ENCODE assay signal across 10 cellular contexts in the genomic region with DNA sequence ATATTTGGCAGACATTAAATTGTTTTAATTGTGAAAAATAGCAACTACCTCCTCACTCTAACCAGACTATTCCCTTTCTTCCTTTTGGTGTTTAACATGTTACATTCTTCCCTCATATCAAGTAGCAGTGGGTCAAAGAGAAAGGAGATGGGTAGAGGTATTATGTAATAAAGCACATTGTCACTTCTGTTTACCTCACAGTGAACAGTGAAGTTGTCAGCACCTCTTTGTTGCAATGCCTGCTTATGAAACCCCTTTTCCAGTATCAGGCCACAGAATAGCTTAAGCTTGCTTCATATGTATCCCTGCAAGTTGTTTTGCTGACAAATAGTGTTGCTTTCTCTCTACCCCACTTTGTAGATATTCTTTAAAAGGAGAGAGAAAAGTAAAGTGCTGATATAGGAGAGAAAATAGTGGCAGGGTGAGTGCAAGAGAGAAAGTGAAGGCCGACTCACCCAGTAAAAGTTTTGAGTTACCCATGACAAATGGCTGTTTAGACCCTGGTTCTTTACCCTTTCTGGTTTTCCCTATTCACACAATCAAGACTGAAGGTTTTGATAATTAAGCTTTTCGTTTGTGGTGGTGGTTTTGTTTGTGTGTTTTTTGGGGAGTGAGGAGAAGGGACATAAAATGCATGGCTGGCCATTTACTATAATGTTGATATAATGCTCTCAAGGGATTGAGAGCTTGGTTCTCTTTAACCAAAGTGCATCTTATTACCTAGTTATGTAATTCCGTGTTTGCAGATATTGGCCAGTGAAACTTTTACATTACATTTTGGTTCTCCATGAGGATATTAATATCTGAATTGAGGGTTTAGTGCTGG. TPM values are rescaled to one million over a fixed set of nuclear protein-coding genes. Genes with fewer than 3 reads are reported as not detected.
DNase-seq lines count a peak whose midpoint lies in the region; ATAC-seq, FAIRE-seq and TF ChIP-seq lines count a peak whose summit lies in the region.
"Had no signal": no experiment of that assay in that cellular context is flagged by ENCODE, and none has a peak within 500 bp of the region (broad histone marks: within the 10 kb centered on the region; RNA-seq: fewer than 3 reads in every experiment).

No MANE protein-coding gene starts in this region.

- H3K9me2 ChIP-seq in DOHH2 (replicated peaks; ENCODE audit: control insufficient read depth, low read length), result no peaks in the 10 kb centered on the region

- TF ChIP-seq POLR2A in GM12891 (IDR thresholded peaks at IDR 0.05; ENCODE audit: low read depth, low read length), result no peak

- no peak for FAIRE-seq in GM12891 (lab: Jason Lieb, UNC)
- FAIRE-seq: GM18507 had no signal

- H3K79me2 ChIP-seq in DOHH2 (ENCODE audit: control insufficient read depth, low read length), result peaks cover 68% of the 10 kb centered on the region
- H3K79me2 ChIP-seq in fibroblast of lung (ENCODE audit: control insufficient read depth, insufficient read depth, low read length), result peaks cover 57% of the 10 kb centered on the region
- peaks cover 12% of the 10 kb centered on the region for H3K79me2 ChIP-seq in trophoblast cell (ENCODE audit: control insufficient read depth, insufficient read depth, low read length, poor library complexity)

- no peak overlapping the region for H4K12ac ChIP-seq in trophoblast cell (ENCODE audit: low read depth, low read length)

- H3F3A ChIP-seq in DOHH2 (ENCODE audit: control insufficient read depth, insufficient read depth), result peaks cover 7% of the 10 kb centered on the region

- H3K4me3 ChIP-seq in DOHH2 (ENCODE audit: low read length) (no peak overlapping the region), fibroblast of lung (replicated peaks in 1 of 4; ENCODE audit: control extremely low read depth in 1 of 4, insufficient read depth in 1 of 4, low read depth in 3 of 4, low read length in 4 of 4) (peak overlapping the region in 2 of 4 experiments; percentile 3 to 97), trophoblast cell (ENCODE audit: low read depth, low read length) (no peak overlapping the region)
- H3K4me3 ChIP-seq: SJSA1 had no signal

- H2BK5ac ChIP-seq in trophoblast cell (ENCODE audit: low read depth, low read length, poor library complexity), result peak overlapping the region; percentile 31

- H3K4me1 ChIP-seq in DOHH2 (ENCODE audit: control insufficient read depth, low read length) (peaks cover 44% of the 10 kb centered on the region), fibroblast of lung (ENCODE audit: control insufficient read depth, extremely low read depth, insufficient read depth, low read length) (peaks cover 3% of the 10 kb centered on the region), trophoblast cell (ENCODE audit: control insufficient read depth in 1 of 2, insufficient read depth in 2 of 2, low read length in 2 of 2) (peaks cover 0 to 2% of the 10 kb centered on the region in 2 experiments)

- ATAC-seq in GM18520 (IDR thresholded peaks at IDR 0.05; ENCODE audit: unreplicated experiment), result no peak

- no peak overlapping the region for H3K18ac ChIP-seq in trophoblast cell (ENCODE audit: low read length)

- H4K91ac ChIP-seq in trophoblast cell (ENCODE audit: low read depth, low read length), result no peak overlapping the region

- H4K20me1 ChIP-seq in DOHH2 (ENCODE audit: control insufficient read depth, insufficient read depth, low read depth, low read length) (peaks cover 17% of the 10 kb centered on the region), fibroblast of lung (ENCODE audit: control insufficient read depth, extremely low read depth, insufficient read depth, low read length) (no peaks in the 10 kb centered on the region)

- H2BK12ac ChIP-seq in trophoblast cell (ENCODE audit: low read length), result no peak overlapping the region

- no peak overlapping the region for H2BK120ac ChIP-seq in trophoblast cell (ENCODE audit: insufficient read depth, low read length, poor library complexity)

- no peak overlapping the region for H3K27ac ChIP-seq in DOHH2 (ENCODE audit: low read depth, low read length)
- no peak overlapping the region for H3K27ac ChIP-seq in fibroblast of lung (ENCODE audit: insufficient read depth, low read length)
- no peak overlapping the region for H3K27ac ChIP-seq in trophoblast cell (ENCODE audit: low read depth, low read length)
- H3K27ac ChIP-seq: SJSA1 had no signal

- H3K9ac ChIP-seq in fibroblast of lung (ENCODE audit: insufficient read depth, low read length), result no peak overlapping the region
- H3K9ac ChIP-seq in trophoblast cell (ENCODE audit: low read length), result no peak overlapping the region

- no CpG with 5 or more reads among the region's 3 CpGs for WGBS in trophoblast cell (ENCODE audit: extremely low coverage, insufficient coverage, insufficient read length)

- TF ChIP-seq CTCF in DOHH2 (IDR thresholded peaks at IDR 0.05; ENCODE audit: low read depth, low read length, poor library complexity, severe bottlenecking) (no peak), fibroblast of lung (conservative IDR thresholded peaks at IDR 0.05 in 1 of 2, IDR thresholded peaks at IDR 0.05 in 1 of 2; ENCODE audit: low read depth in 1 of 2, low read length in 2 of 2) (no peak)

- peaks cover 9% of the 10 kb centered on the region for H3K27me3 ChIP-seq in DOHH2 (ENCODE audit: control insufficient read depth, low read length)
- no peaks in the 10 kb centered on the region for H3K27me3 ChIP-seq in fibroblast of lung (ENCODE audit: control insufficient read depth, insufficient read depth, low read length)
- no peaks in the 10 kb centered on the region for H3K27me3 ChIP-seq in trophoblast cell (ENCODE audit: insufficient read depth, low read length)
- H3K27me3 ChIP-seq: SJSA1 had no signal

- DNase-seq in SK-N-DZ (ENCODE audit: low spot score) (peak; percentile 22), fibroblast of lung (ENCODE audit: low read depth in 2 of 2) (peak in 1 of 2 donors; percentile 37), trophoblast cell (no peak), occipital lobe (lab: John Stamatoyannopoulos, UW) (no peak), GM12891 (ENCODE audit: insufficient read length, low spot score) (no peak)
- DNase-seq in stimulated activated CD8-positive, alpha-beta memory T cell treated with anti-CD3 and anti-CD28 coated beads, Interleukin-4, amount 100 ng/mL, for 48 hours, result no peak

- no peak overlapping the region for H2AK5ac ChIP-seq in trophoblast cell (ENCODE audit: low read length)

- H3K36me3 ChIP-seq in DOHH2 (ENCODE audit: control insufficient read depth, low read length), result peaks cover 34% of the 10 kb centered on the region
- no peaks in the 10 kb centered on the region for H3K36me3 ChIP-seq in fibroblast of lung (ENCODE audit: control insufficient read depth, insufficient read depth, low read length)
- peaks cover 5 to 8% of the 10 kb centered on the region in 2 experiments for H3K36me3 ChIP-seq in trophoblast cell (ENCODE audit: control insufficient read depth in 1 of 2, insufficient read depth in 2 of 2, low read length in 2 of 2)

- no peak overlapping the region for H4K8ac ChIP-seq in trophoblast cell (ENCODE audit: low read depth, low read length)

- H3K4ac ChIP-seq in trophoblast cell (ENCODE audit: low read depth, low read length), result peak overlapping the region; percentile 95

- H2AFZ ChIP-seq in fibroblast of lung (ENCODE audit: low read length) (no peak overlapping the region), trophoblast cell (ENCODE audit: insufficient read depth, low read length, poor library complexity) (no peak overlapping the region)

- no peak overlapping the region for H3K23ac ChIP-seq in trophoblast cell (ENCODE audit: low read length)

- no peak overlapping the region for H3K14ac ChIP-seq in trophoblast cell (ENCODE audit: low read length)

- H3K79me1 ChIP-seq in trophoblast cell (ENCODE audit: low read length), result peaks cover 14% of the 10 kb centered on the region

- no peaks in the 10 kb centered on the region for H3K9me3 ChIP-seq in DOHH2 (ENCODE audit: control insufficient read depth, insufficient read depth, low read length)
- H3K9me3 ChIP-seq in fibroblast of lung (ENCODE audit: control insufficient read depth, insufficient read depth, low read depth, low read length), result no peaks in the 10 kb centered on the region
- peaks cover 2% of the 10 kb centered on the region for H3K9me3 ChIP-seq in trophoblast cell (ENCODE audit: insufficient read depth, low read depth, low read length)
- H3K9me3 ChIP-seq: SJSA1 had no signal

- H3K4me2 ChIP-seq in DOHH2 (ENCODE audit: low read length) (peak overlapping the region; percentile 23), fibroblast of lung (ENCODE audit: extremely low read depth, insufficient read depth, low read length) (peak overlapping the region; percentile 76), trophoblast cell (ENCODE audit: low read length) (peak overlapping the region; percentile 16)

TF ChIP-seq in GM12891, 5 proteins besides CTCF, POLR2A, EP300 and RAD21:
- TF ChIP-seq TAF1 (IDR thresholded peaks at IDR 0.05; ENCODE audit: low read depth, low read length) (no peak), POU2F2 (IDR thresholded peaks at IDR 0.05; ENCODE audit: low read depth, low read length) (no peak), POLR2AphosphoS5 (IDR thresholded peaks at IDR 0.05; ENCODE audit: low read depth, low read length) (no peak), SPI1 (IDR thresholded peaks at IDR 0.05; ENCODE audit: low read depth, low read length) (no peak), PAX5 (IDR thresholded peaks at IDR 0.05; ENCODE audit: insufficient read depth, low read length, severe bottlenecking) (no peak)

RNA-seq across cellular contexts. Expression of a gene that starts 3.7 kb away (rescaled TPM):
- polyA plus RNA-seq in SK-N-DZ (2014; cell fraction: cytosol; rRNA removed), result 141 and 163 TPM in 2 replicates
- 70.9 and 96.0 TPM in 2 replicates for polyA plus RNA-seq in SK-N-DZ (2014; cell fraction: nucleus; rRNA removed)
- total RNA-seq in fibroblast of lung, result 79.4 and 117 TPM in 2 replicates
- 336 and 645 TPM in 2 replicates for polyA plus RNA-seq in fibroblast of lung
- 209 and 370 TPM in 2 replicates for polyA plus RNA-seq in fibroblast of lung (2012)
- polyA minus RNA-seq in fibroblast of lung (ENCODE audit: low replicate concordance), result 25.6 and 26.0 TPM in 2 replicates
- 463 and 476 TPM in 2 replicates for polyA plus RNA-seq in trophoblast cell (2013)
- 135 TPM for total RNA-seq in occipital lobe
- 12.3 TPM for polyA plus RNA-seq in GM12891 (2012; ENCODE audit: low read depth, missing spikeins)

Comparison
In these comparisons a context has a peak if more than half of its experiments do, and no peak if none do; other contexts are left out.
1. H3K4me2 ChIP-seq: peak in every context shown above with its lines; median percentile 76 in fibroblast of lung; 23 in DOHH2; 16 in trophoblast cell.